ENCODE assay signal across 1 cellular context in the genomic region with DNA sequence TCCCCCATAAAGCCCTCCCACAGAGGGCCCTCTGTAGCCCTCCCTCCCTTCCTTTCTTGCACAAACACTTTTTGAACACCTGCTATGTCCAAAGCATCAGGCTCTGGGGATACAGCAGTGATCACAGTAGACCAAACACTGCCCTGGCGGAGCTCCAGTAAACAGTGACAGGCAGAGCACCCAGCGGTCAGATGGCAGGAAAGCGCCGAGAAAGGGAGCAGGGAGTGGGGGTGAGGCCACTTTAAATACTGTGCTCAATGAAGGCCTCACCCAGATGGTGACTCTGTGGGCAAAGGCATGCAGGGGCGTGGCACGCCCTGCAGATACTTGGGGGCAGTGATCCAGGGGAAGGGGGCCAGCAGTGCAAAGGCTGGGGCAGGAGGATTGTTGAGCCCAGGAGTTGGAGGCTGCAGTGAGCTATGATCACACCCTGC.
TF ChIP-seq lines count a peak whose summit lies in the region.

No MANE protein-coding gene starts in this region.

TF ChIP-seq in HepG2, 621 proteins besides CTCF, POLR2A, EP300 and RAD21 (continued from another document and continues in another):
- no peak for TF ChIP-seq ZNF142 (CRISPR knock-in tag; IDR thresholded peaks at IDR 0.05)
- no peak for TF ChIP-seq PCBP2 (optimal IDR thresholded peaks at IDR 0.05; ENCODE audit: low read depth, low read length, poor library complexity, severe bottlenecking)
- no peak for TF ChIP-seq CHCHD3 (CRISPR knock-in tag; IDR thresholded peaks at IDR 0.05)
- TF ChIP-seq HNF1B (CRISPR knock-in tag; IDR thresholded peaks at IDR 0.05), result 0 out of 2 replicates have a peak, but pooled peaks have one; percentile 39
- TF ChIP-seq, protein P1, sequence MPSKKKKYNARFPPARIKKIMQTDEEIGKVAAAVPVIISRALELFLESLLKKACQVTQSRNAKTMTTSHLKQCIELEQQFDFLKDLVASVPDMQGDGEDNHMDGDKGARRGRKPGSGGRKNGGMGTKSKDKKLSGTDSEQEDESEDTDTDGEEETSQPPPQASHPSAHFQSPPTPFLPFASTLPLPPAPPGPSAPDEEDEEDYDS (CRISPR knock-in tag; IDR thresholded peaks at IDR 0.05), result 0 out of 2 replicates have a peak, but pooled peaks have one; percentile 31
- TF ChIP-seq, protein P2, sequence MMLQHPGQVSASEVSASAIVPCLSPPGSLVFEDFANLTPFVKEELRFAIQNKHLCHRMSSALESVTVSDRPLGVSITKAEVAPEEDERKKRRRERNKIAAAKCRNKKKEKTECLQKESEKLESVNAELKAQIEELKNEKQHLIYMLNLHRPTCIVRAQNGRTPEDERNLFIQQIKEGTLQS (CRISPR knock-in tag; IDR thresholded peaks at IDR 0.05), result no peak
- TF ChIP-seq, protein P3, sequence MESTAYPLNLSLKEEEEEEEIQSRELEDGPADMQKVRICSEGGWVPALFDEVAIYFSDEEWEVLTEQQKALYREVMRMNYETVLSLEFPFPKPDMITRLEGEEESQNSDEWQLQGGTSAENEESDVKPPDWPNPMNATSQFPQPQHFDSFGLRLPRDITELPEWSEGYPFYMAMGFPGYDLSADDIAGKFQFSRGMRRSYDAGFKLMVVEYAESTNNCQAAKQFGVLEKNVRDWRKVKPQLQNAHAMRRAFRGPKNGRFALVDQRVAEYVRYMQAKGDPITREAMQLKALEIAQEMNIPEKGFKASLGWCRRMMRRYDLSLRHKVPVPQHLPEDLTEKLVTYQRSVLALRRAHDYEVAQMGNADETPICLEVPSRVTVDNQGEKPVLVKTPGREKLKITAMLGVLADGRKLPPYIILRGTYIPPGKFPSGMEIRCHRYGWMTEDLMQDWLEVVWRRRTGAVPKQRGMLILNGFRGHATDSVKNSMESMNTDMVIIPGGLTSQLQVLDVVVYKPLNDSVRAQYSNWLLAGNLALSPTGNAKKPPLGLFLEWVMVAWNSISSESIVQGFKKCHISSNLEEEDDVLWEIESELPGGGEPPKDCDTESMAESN (CRISPR knock-in tag; conservative IDR thresholded peaks at IDR 0.05), result no peak
- 0 out of 2 replicates have a peak, but pooled peaks have one; percentile 25 for TF ChIP-seq ISL2 (CRISPR knock-in tag; IDR thresholded peaks at IDR 0.05)
- TF ChIP-seq, protein P4, sequence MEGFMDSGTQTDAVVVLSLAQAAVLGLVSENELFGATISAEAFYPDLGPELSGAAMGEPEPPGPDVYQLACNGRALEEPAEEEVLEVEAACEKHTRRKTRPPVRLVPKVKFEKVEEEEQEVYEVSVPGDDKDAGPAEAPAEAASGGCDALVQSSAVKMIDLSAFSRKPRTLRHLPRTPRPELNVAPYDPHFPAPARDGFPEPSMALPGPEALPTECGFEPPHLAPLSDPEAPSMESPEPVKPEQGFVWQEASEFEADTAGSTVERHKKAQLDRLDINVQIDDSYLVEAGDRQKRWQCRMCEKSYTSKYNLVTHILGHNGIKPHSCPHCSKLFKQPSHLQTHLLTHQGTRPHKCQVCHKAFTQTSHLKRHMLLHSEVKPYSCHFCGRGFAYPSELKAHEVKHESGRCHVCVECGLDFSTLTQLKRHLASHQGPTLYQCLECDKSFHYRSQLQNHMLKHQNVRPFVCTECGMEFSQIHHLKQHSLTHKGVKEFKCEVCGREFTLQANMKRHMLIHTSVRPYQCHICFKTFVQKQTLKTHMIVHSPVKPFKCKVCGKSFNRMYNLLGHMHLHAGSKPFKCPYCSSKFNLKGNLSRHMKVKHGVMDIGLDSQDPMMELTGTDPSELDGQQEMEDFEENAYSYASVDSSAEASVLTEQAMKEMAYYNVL (CRISPR knock-in tag; IDR thresholded peaks at IDR 0.05; ENCODE audit: borderline replicate concordance), result 0 out of 2 replicates have a peak, but pooled peaks have one; percentile 34
- TF ChIP-seq ZNF207 (IDR thresholded peaks at IDR 0.05; ENCODE audit: borderline replicate concordance), result no peak
- TF ChIP-seq PHF5A (CRISPR knock-in tag; IDR thresholded peaks at IDR 0.05; ENCODE audit: low read depth, unreplicated experiment), result no peak
- 0 out of 2 replicates have a peak, but pooled peaks have one; percentile 0 for TF ChIP-seq ZSCAN29 (CRISPR knock-in tag; conservative IDR thresholded peaks at IDR 0.05)
- no peak for TF ChIP-seq RORA (CRISPR knock-in tag; IDR thresholded peaks at IDR 0.05)
- TF ChIP-seq FUBP1 (CRISPR knock-in tag; IDR thresholded peaks at IDR 0.05; ENCODE audit: borderline replicate concordance), result no peak
- TF ChIP-seq ZNF234 (CRISPR knock-in tag; conservative IDR thresholded peaks at IDR 0.05), result no peak
- peak; percentile 11; the same call in 1 of the 2 replicates for TF ChIP-seq ETV5 (CRISPR knock-in tag; IDR thresholded peaks at IDR 0.05; ENCODE audit: borderline replicate concordance)
- peak; percentile 45; the same call in 1 of the 2 replicates for TF ChIP-seq RCOR2 (CRISPR knock-in tag; IDR thresholded peaks at IDR 0.05)
- no peak for TF ChIP-seq HNF4G (IDR thresholded peaks at IDR 0.05; ENCODE audit: borderline replicate concordance, low read depth, low read length)
- TF ChIP-seq HNF4G (CRISPR knock-in tag; IDR thresholded peaks at IDR 0.05; ENCODE audit: borderline replicate concordance, low read depth), result no peak
- no peak for TF ChIP-seq ZNF546 (CRISPR knock-in tag; conservative IDR thresholded peaks at IDR 0.05)
- no peak for TF ChIP-seq TEAD3 (CRISPR knock-in tag; optimal IDR thresholded peaks at IDR 0.05; ENCODE audit: borderline replicate concordance)
- TF ChIP-seq MZF1 (CRISPR knock-in tag; IDR thresholded peaks at IDR 0.05; ENCODE audit: borderline replicate concordance), result no peak
- no peak for TF ChIP-seq ZNF329 (CRISPR knock-in tag; IDR thresholded peaks at IDR 0.05; ENCODE audit: low read depth)
- no peak for TF ChIP-seq ZNF431 (CRISPR knock-in tag; IDR thresholded peaks at IDR 0.05; ENCODE audit: borderline replicate concordance, low read depth)
- no peak for TF ChIP-seq KAT2B (IDR thresholded peaks at IDR 0.05; ENCODE audit: borderline replicate concordance, low read depth, low read length)
- TF ChIP-seq ZNF547 (CRISPR knock-in tag; IDR thresholded peaks at IDR 0.05), result no peak
- TF ChIP-seq ZNF333 (CRISPR knock-in tag; IDR thresholded peaks at IDR 0.05; ENCODE audit: borderline replicate concordance), result 0 out of 2 replicates have a peak, but pooled peaks have one; percentile 51
- TF ChIP-seq ZNF883 (CRISPR knock-in tag; IDR thresholded peaks at IDR 0.05; ENCODE audit: not compliant biosample characterization), result no peak
- TF ChIP-seq ZSCAN25 (CRISPR knock-in tag; IDR thresholded peaks at IDR 0.05), result no peak
- TF ChIP-seq, protein P5, sequence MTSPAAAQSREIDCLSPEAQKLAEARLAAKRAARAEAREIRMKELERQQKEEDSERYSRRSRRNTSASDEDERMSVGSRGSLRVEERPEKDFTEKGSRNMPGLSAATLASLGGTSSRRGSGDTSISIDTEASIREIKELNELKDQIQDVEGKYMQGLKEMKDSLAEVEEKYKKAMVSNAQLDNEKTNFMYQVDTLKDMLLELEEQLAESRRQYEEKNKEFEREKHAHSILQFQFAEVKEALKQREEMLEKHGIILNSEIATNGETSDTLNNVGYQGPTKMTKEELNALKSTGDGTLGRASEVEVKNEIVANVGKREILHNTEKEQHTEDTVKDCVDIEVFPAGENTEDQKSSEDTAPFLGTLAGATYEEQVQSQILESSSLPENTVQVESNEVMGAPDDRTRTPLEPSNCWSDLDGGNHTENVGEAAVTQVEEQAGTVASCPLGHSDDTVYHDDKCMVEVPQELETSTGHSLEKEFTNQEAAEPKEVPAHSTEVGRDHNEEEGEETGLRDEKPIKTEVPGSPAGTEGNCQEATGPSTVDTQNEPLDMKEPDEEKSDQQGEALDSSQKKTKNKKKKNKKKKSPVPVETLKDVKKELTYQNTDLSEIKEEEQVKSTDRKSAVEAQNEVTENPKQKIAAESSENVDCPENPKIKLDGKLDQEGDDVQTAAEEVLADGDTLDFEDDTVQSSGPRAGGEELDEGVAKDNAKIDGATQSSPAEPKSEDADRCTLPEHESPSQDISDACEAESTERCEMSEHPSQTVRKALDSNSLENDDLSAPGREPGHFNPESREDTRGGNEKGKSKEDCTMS (CRISPR knock-in tag; conservative IDR thresholded peaks at IDR 0.05), result no peak
- TF ChIP-seq, protein P6, sequence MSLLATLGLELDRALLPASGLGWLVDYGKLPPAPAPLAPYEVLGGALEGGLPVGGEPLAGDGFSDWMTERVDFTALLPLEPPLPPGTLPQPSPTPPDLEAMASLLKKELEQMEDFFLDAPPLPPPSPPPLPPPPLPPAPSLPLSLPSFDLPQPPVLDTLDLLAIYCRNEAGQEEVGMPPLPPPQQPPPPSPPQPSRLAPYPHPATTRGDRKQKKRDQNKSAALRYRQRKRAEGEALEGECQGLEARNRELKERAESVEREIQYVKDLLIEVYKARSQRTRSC (CRISPR knock-in tag; IDR thresholded peaks at IDR 0.05; ENCODE audit: low read depth), result no peak
- no peak for TF ChIP-seq ZNF383 (CRISPR knock-in tag; IDR thresholded peaks at IDR 0.05; ENCODE audit: borderline replicate concordance)
- no peak for TF ChIP-seq HDAC6 (IDR thresholded peaks at IDR 0.05; ENCODE audit: low read depth, low read length)
- TF ChIP-seq RARA (CRISPR knock-in tag; IDR thresholded peaks at IDR 0.05), result no peak
- TF ChIP-seq THYN1 (CRISPR knock-in tag; IDR thresholded peaks at IDR 0.05; ENCODE audit: borderline replicate concordance, low read depth), result no peak
- no peak for TF ChIP-seq PHB2 (IDR thresholded peaks at IDR 0.05; ENCODE audit: partially characterized antibody)
- TF ChIP-seq, protein P7, sequence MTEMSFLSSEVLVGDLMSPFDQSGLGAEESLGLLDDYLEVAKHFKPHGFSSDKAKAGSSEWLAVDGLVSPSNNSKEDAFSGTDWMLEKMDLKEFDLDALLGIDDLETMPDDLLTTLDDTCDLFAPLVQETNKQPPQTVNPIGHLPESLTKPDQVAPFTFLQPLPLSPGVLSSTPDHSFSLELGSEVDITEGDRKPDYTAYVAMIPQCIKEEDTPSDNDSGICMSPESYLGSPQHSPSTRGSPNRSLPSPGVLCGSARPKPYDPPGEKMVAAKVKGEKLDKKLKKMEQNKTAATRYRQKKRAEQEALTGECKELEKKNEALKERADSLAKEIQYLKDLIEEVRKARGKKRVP (CRISPR knock-in tag; IDR thresholded peaks at IDR 0.05), result no peak
- TF ChIP-seq XBP1 (CRISPR knock-in tag; IDR thresholded peaks at IDR 0.05), result no peak
- TF ChIP-seq ZNF557 (CRISPR knock-in tag; IDR thresholded peaks at IDR 0.05), result no peak
- TF ChIP-seq SOX6 (IDR thresholded peaks at IDR 0.05), result no peak
- 0 out of 2 replicates have a peak, but pooled peaks have one; percentile 11 for TF ChIP-seq SOX6 (CRISPR knock-in tag; IDR thresholded peaks at IDR 0.05)
- no peak for TF ChIP-seq NCOA2 (CRISPR knock-in tag; IDR thresholded peaks at IDR 0.05)
